In the genomic region with DNA sequence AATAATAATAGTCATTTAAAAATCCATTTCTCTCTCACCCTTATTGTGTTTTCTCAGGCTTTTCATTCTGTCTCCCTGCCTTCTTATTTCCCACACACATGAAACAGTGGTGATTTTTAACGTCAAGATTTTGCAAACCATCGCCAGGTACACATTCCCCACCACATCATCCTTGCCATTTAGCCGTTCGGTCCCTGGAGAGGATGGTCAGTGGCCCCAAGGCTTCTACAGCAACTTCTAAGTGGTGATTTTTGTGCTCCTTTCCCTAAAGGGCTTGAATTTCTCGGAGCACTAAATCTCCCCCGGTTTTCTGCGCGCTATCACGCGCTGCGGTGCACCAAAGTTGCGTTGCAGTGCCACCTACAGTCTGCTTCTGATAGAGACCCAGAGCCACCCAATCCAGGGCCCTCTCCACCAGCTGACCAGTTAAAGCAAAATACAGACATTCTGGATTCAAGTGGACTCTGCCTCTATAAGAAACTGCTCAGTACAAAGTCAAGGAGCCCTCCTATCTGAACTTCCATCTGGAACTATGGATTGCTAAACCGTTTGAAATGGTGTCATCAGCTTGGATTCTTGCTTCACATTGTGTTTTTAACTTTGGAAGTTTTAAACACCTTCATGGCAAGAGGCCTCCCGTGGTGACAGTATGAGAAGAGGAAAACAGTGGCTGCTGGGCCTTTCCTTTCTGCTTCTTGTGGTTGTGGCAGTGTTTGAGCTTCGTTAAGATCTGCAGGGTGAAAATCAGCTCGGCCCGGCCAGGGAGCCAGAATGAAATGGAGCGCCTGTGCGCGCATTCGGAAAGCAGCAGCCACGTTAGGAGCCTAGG, we compare ENCODE assay signal across 8 cellular contexts.
DNase-seq lines count a peak whose midpoint lies in the region; ATAC-seq and TF ChIP-seq lines count a peak whose summit lies in the region.

No MANE protein-coding gene starts in this region.

- no peaks in the 10 kb centered on the region for H3K9me3 ChIP-seq in PC-9 (ENCODE audit: insufficient read depth, low read depth)
- no peaks in the 10 kb centered on the region for H3K9me3 ChIP-seq in tibial nerve

- H3K27ac ChIP-seq in PC-9 = no peak overlapping the region
- H3K27ac ChIP-seq in tibial nerve = no peak overlapping the region

- no peaks in the 10 kb centered on the region for H3F3A ChIP-seq in PC-9 (ENCODE audit: insufficient read depth, low read depth)

- DNase-seq in DMS 273 treated with DMSO at 0.1 percent for 48 hours (lab: John Stamatoyannopoulos, UW) (peak; percentile 2), HT-29 (ENCODE audit: low spot score) (peak; percentile 77), PC-9 (peak in 1 of 2 experiments; percentile 50), fibroblast of villous mesenchyme (ENCODE audit: low read depth) (peak; percentile 60), omental fat pad (ENCODE audit: low spot score) (peak; percentile 33), tibial nerve (ENCODE audit: low spot score in 2 of 2) (peak; percentile 27 to 63)
- DNase-seq in activated T-cell treated with anti-CD3 and anti-CD28 coated beads, Interleukin-2, amount 50 U/mL, for 72 hours = peak; percentile 56 to 73

- H3K9me3 Mint-ChIP-seq in activated T-cell treated with anti-CD3 and anti-CD28 coated beads, Interleukin-2, amount 50 U/mL, for 72 hours = no peaks in the 10 kb centered on the region

- POLR2A ChIA-PET in PC-9 (lab: Charles Lee; ENCODE audit: unreplicated experiment) = no interaction called here

- intact Hi-C loops in PC-9 (cut with micrococcal nuclease; ENCODE audit: unreplicated experiment) = loop anchor here (1.0 to 10.0 kb wide), 5 partner anchors 131 to 1652 kb away; no protein-coding TSS in a partner anchor

- TF ChIP-seq CTCF in PC-9 (conservative IDR thresholded peaks at IDR 0.05) = peak; percentile 80
- TF ChIP-seq CTCF in fibroblast of villous mesenchyme (IDR thresholded peaks at IDR 0.05; ENCODE audit: insufficient read depth, low read depth, low read length) = peak; percentile 87
- peak in 1 of 3 donors; percentile 55 for TF ChIP-seq CTCF in omental fat pad (IDR thresholded peaks at IDR 0.05)
- TF ChIP-seq CTCF in tibial nerve (IDR thresholded peaks at IDR 0.05) = peak; percentile 52 to 74 (median 63)

- H3K4me3 Mint-ChIP-seq in activated T-cell treated with anti-CD3 and anti-CD28 coated beads, Interleukin-2, amount 50 U/mL, for 72 hours = peak overlapping the region; percentile 41 to 53

- no peak overlapping the region for H3K27ac Mint-ChIP-seq in activated T-cell treated with anti-CD3 and anti-CD28 coated beads, Interleukin-2, amount 50 U/mL, for 72 hours

- H3K27me3 Mint-ChIP-seq in activated T-cell treated with anti-CD3 and anti-CD28 coated beads, Interleukin-2, amount 50 U/mL, for 72 hours (ENCODE audit: low read depth) = peaks cover 36% of the 10 kb centered on the region

- H3K9me2 ChIP-seq in PC-9 (ENCODE audit: insufficient read depth) = no peaks in the 10 kb centered on the region

- ATAC-seq in GM21360 (IDR thresholded peaks at IDR 0.05; ENCODE audit: unreplicated experiment) (peak; percentile 92), omental fat pad (ENCODE audit: low FRiP score) (peak; percentile 94)
- ATAC-seq in activated T-cell treated with anti-CD3 and anti-CD28 coated beads, Interleukin-2, amount 50 U/mL, for 72 hours (replicated peaks in 1 of 2) = peak; percentile 85 to 90

- CTCF ChIA-PET in PC-9 (lab: Charles Lee) = interaction anchor here (0.7 to 1.1 kb wide), 2 partner anchors 19 to 130 kb away, joined by 5 to 6 read pairs; no protein-coding TSS in a partner anchor

- H3K79me2 ChIP-seq in PC-9 (ENCODE audit: low read depth) = no peaks in the 10 kb centered on the region

- H2AFZ ChIP-seq in PC-9 = peak overlapping the region; percentile 77; the same call in 1 of the 2 replicates

- H3K36me3 ChIP-seq in PC-9 (ENCODE audit: low read depth) (no peaks in the 10 kb centered on the region), tibial nerve (no peaks in the 10 kb centered on the region)

- H3K4me1 Mint-ChIP-seq in activated T-cell treated with anti-CD3 and anti-CD28 coated beads, Interleukin-2, amount 50 U/mL, for 72 hours (ENCODE audit: low read depth) = peaks cover 8% of the 10 kb centered on the region

- peak overlapping the region; percentile 66 for H3K4me2 ChIP-seq in PC-9

- no TSS peak for BruUV-seq in PC-9 (replicated peaks; lab: Mats Ljungman, UMichigan)

- H3K36me3 Mint-ChIP-seq in activated T-cell treated with anti-CD3 and anti-CD28 coated beads, Interleukin-2, amount 50 U/mL, for 72 hours (ENCODE audit: insufficient read depth in 2 of 2) = no peaks in the 10 kb centered on the region

- H4K20me1 ChIP-seq in PC-9 (ENCODE audit: insufficient read depth) = no peaks in the 10 kb centered on the region

- H3K4me1 ChIP-seq in PC-9 (replicated peaks; ENCODE audit: insufficient read depth) (peaks cover 5% of the 10 kb centered on the region; the same call in 1 of the 2 replicates), tibial nerve (peaks cover 0 to 6% (median 2%) of the 10 kb centered on the region in 4 donors)

- H3K4me3 ChIP-seq in PC-9 (no peak overlapping the region; the same call in 1 of the 2 replicates), fibroblast of villous mesenchyme (ENCODE audit: low read depth, low read length) (no peak overlapping the region), tibial nerve (no peak overlapping the region)

- no peak for TF ChIP-seq EP300 in tibial nerve (IDR thresholded peaks at IDR 0.05)

- H3K27me3 ChIP-seq in PC-9 (ENCODE audit: insufficient read depth, low read depth) = no peaks in the 10 kb centered on the region
- H3K27me3 ChIP-seq in tibial nerve = no peaks in the 10 kb centered on the region

- no peak for TF ChIP-seq POLR2A in tibial nerve (IDR thresholded peaks at IDR 0.05)

- WGBS in tibial nerve, 2 donors = 29 to 35% methylated on average over 22 of the region's 22 CpGs
